ENCODE assay signal across 9 cellular contexts in genomic region chrX:123732679-123733363, GRCh38. TPM values are rescaled to one million over a fixed set of nuclear protein-coding genes. Genes with fewer than 3 reads are reported as not detected.
DNase-seq lines count a peak whose midpoint lies in the region; ATAC-seq, FAIRE-seq and TF ChIP-seq lines count a peak whose summit lies in the region.
"Had no signal": no experiment of that assay in that cellular context is flagged by ENCODE, and none has a peak within 500 bp of the region (broad histone marks: within the 10 kb centered on the region; RNA-seq: fewer than 3 reads in every experiment).

THOC2 (minus strand) TSS chrX:123733052; CDS start chrX:123733022, 30 bp downstream.

- TF ChIP-seq CTCF in AG04450 (IDR thresholded peaks at IDR 0.05; ENCODE audit: low read depth, low read length) (peak; percentile 46), WI38 (IDR thresholded peaks at IDR 0.05; ENCODE audit: low read depth, low read length) (peak; percentile 32; the same call in 1 of the 2 replicates), bronchial epithelial cell (IDR thresholded peaks at IDR 0.05; ENCODE audit: insufficient read depth, low read length, severe bottlenecking) (peak; percentile 41), smooth muscle cell (IDR thresholded peaks at IDR 0.05; ENCODE audit: borderline replicate concordance, insufficient read depth, poor library complexity, severe bottlenecking) (peak; percentile 14)

- H3K9me3 ChIP-seq in AG04450 (ENCODE audit: control insufficient read depth, insufficient read depth, low read length), result no peaks in the 10 kb centered on the region
- no peaks in the 10 kb centered on the region for H3K9me3 ChIP-seq in smooth muscle cell (replicated peaks; ENCODE audit: low read depth)

- H3K79me2 ChIP-seq in smooth muscle cell (ENCODE audit: low read depth), result peaks cover 39% of the 10 kb centered on the region

- H3K27me3 ChIP-seq in AG04450 (ENCODE audit: control insufficient read depth, insufficient read depth, low read length) (no peaks in the 10 kb centered on the region), bronchial epithelial cell (ENCODE audit: control insufficient read depth, insufficient read depth, low read length) (no peaks in the 10 kb centered on the region), smooth muscle cell (ENCODE audit: low read depth) (no peaks in the 10 kb centered on the region)

- H3K36me3 ChIP-seq in bronchial epithelial cell (ENCODE audit: control insufficient read depth, insufficient read depth, low read length) (no peaks in the 10 kb centered on the region), smooth muscle cell (ENCODE audit: low read depth) (no peaks in the 10 kb centered on the region)

- H3K27ac ChIP-seq in AG04450 (ENCODE audit: low read depth, low read length), result peak within 1 kb of the TSS; percentile 68
- peak within 1 kb of the TSS; percentile 81 for H3K27ac ChIP-seq in smooth muscle cell (ENCODE audit: low read depth)

- peaks cover 39% of the 10 kb centered on the region for H4K20me1 ChIP-seq in smooth muscle cell (ENCODE audit: low read depth)

- peak; percentile 61 for DNase-seq in AG04450 (ENCODE audit: low read depth, low spot score)
- DNase-seq in NCI-H2196 (lab: John Stamatoyannopoulos, UW; ENCODE audit: unreplicated experiment), result peak; percentile 67
- peak; percentile 66 for DNase-seq in bronchial epithelial cell (ENCODE audit: low read depth)
- peak; percentile 57 for DNase-seq in iPS-NIHi7 (ENCODE audit: extremely low spot score)
- DNase-seq in smooth muscle cell (lab: John Stamatoyannopoulos, UW; ENCODE audit: unreplicated experiment), result peak; percentile 23

- peak within 1 kb of the TSS; percentile 46 for H2AFZ ChIP-seq in smooth muscle cell (ENCODE audit: low read depth)

- H3K4me1 ChIP-seq in smooth muscle cell (ENCODE audit: low read depth), result no peaks in the 10 kb centered on the region

- peak within 1 kb of the TSS; percentile 82 for H3K9ac ChIP-seq in smooth muscle cell (ENCODE audit: low read depth)

- peak within 1 kb of the TSS; percentile 84 for H3K4me2 ChIP-seq in smooth muscle cell

- no peaks in the 10 kb centered on the region for H3F3A ChIP-seq in smooth muscle cell (ENCODE audit: low read depth)

- H3K4me3 ChIP-seq in AG04450 (ENCODE audit: low read depth, low read length) (peak within 1 kb of the TSS; percentile 76), WI38 (ENCODE audit: low read depth, low read length) (peak within 1 kb of the TSS; percentile 80), bronchial epithelial cell (ENCODE audit: low read depth, low read length) (peak within 1 kb of the TSS; percentile 70), smooth muscle cell (peak within 1 kb of the TSS; percentile 79)

- WGBS in smooth muscle cell (ENCODE audit: low lambda C conversion rate), result 55% methylated on average over 48 of the region's 48 CpGs

- CTCF ChIA-PET in AG04450 (lab: Charles Lee), result interaction anchor here (0.6 to 1.4 kb wide), 5 partner anchors 15 to 100 kb away, joined by 3 to 4 read pairs (median 3); no protein-coding TSS in a partner anchor

- FAIRE-seq in bronchial epithelial cell (lab: Jason Lieb, UNC), result no peak
- FAIRE-seq: endometrium had no signal

- POLR2A ChIA-PET in AG04450 (lab: Yijun Ruan, JAX), result interaction anchor here (0.7 kb wide), 2 partner anchors 13 to 84 kb away, joined by 3 read pairs; no protein-coding TSS in a partner anchor

- ATAC-seq in GM18868 (IDR thresholded peaks at IDR 0.05; ENCODE audit: unreplicated experiment) (peak; percentile 77), HG03135 (IDR thresholded peaks at IDR 0.05; ENCODE audit: unreplicated experiment) (peak; percentile 81)

RNA-seq across cellular contexts. Expression of gene THOC2, which starts in this region (rescaled TPM):
- polyA plus RNA-seq in AG04450 (2011; rRNA removed) (55.4 and 91.2 TPM in 2 replicates), smooth muscle cell (56.8 and 66.0 TPM in 2 replicates)
- polyA minus RNA-seq in AG04450 (2011; rRNA and poly(A)+ RNA removed), result 23.5 and 51.4 TPM in 2 replicates
- total RNA-seq in bronchial epithelial cell (61.7 and 63.7 TPM in 2 replicates), smooth muscle cell (113 and 115 TPM in 2 replicates)

Comparison
In these comparisons a context has a peak if more than half of its experiments do, and no peak if none do; other contexts are left out.
1. Peak in every context shown above with its lines: DNase-seq, ATAC-seq, H3K4me3 ChIP-seq and H3K27ac ChIP-seq.